Comparison of ENCODE assay signal across 1 cellular context in genomic region chr20:3858689-3859088, GRCh38.
TF ChIP-seq lines count a peak whose summit lies in the region.

No MANE protein-coding gene starts in this region.

TF ChIP-seq in HepG2, 621 proteins besides CTCF, POLR2A, EP300 and RAD21:
- TF ChIP-seq CEBPG (CRISPR knock-in tag; IDR thresholded peaks at IDR 0.05) (peak; percentile 51; the same call in 1 of the 2 replicates), SMAD1 (CRISPR knock-in tag; IDR thresholded peaks at IDR 0.05; ENCODE audit: borderline replicate concordance, low read depth) (no peak), HOXA5 (CRISPR knock-in tag; IDR thresholded peaks at IDR 0.05) (no peak), ZNF317 (CRISPR knock-in tag; IDR thresholded peaks at IDR 0.05) (no peak), CEBPB (IDR thresholded peaks at IDR 0.05; ENCODE audit: borderline replicate concordance, low read depth, low read length) (peak; percentile 51; the same call in 1 of the 2 replicates), ZFP62 (CRISPR knock-in tag; IDR thresholded peaks at IDR 0.05) (no peak), HDAC6 (IDR thresholded peaks at IDR 0.05; ENCODE audit: low read depth, low read length) (no peak), ARID5B (CRISPR knock-in tag; IDR thresholded peaks at IDR 0.05) (0 out of 2 replicates have a peak, but pooled peaks have one; percentile 12), TERF1 (CRISPR knock-in tag; IDR thresholded peaks at IDR 0.05) (no peak), PITX1 (CRISPR knock-in tag; IDR thresholded peaks at IDR 0.05) (0 out of 2 replicates have a peak, but pooled peaks have one; percentile 27), MXD4 (CRISPR knock-in tag; IDR thresholded peaks at IDR 0.05) (no peak), SSRP1 (CRISPR knock-in tag; IDR thresholded peaks at IDR 0.05) (no peak), RFX1 (IDR thresholded peaks at IDR 0.05) (no peak), ZBTB33 (CRISPR knock-in tag; IDR thresholded peaks at IDR 0.05) (peak; percentile 46; the same call in 1 of the 2 replicates), ZNF572 (CRISPR knock-in tag; IDR thresholded peaks at IDR 0.05) (no peak), KAT8 (CRISPR knock-in tag; IDR thresholded peaks at IDR 0.05) (no peak), ZNF800 (CRISPR knock-in tag; IDR thresholded peaks at IDR 0.05) (no peak), ZNF468 (CRISPR knock-in tag; IDR thresholded peaks at IDR 0.05) (no peak), HNF4A (CRISPR knock-in tag; IDR thresholded peaks at IDR 0.05) (peak; percentile 63)
- TF ChIP-seq, protein P1, sequence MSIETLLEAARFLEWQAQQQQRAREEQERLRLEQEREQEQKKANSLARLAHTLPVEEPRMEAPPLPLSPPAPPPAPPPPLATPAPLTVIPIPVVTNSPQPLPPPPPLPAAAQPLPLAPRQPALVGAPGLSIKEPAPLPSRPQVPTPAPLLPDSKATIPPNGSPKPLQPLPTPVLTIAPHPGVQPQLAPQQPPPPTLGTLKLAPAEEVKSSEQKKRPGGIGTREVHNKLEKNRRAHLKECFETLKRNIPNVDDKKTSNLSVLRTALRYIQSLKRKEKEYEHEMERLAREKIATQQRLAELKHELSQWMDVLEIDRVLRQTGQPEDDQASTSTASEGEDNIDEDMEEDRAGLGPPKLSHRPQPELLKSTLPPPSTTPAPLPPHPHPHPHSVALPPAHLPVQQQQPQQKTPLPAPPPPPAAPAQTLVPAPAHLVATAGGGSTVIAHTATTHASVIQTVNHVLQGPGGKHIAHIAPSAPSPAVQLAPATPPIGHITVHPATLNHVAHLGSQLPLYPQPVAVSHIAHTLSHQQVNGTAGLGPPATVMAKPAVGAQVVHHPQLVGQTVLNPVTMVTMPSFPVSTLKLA (IDR thresholded peaks at IDR 0.05): no peak
- TF ChIP-seq, protein P2, sequence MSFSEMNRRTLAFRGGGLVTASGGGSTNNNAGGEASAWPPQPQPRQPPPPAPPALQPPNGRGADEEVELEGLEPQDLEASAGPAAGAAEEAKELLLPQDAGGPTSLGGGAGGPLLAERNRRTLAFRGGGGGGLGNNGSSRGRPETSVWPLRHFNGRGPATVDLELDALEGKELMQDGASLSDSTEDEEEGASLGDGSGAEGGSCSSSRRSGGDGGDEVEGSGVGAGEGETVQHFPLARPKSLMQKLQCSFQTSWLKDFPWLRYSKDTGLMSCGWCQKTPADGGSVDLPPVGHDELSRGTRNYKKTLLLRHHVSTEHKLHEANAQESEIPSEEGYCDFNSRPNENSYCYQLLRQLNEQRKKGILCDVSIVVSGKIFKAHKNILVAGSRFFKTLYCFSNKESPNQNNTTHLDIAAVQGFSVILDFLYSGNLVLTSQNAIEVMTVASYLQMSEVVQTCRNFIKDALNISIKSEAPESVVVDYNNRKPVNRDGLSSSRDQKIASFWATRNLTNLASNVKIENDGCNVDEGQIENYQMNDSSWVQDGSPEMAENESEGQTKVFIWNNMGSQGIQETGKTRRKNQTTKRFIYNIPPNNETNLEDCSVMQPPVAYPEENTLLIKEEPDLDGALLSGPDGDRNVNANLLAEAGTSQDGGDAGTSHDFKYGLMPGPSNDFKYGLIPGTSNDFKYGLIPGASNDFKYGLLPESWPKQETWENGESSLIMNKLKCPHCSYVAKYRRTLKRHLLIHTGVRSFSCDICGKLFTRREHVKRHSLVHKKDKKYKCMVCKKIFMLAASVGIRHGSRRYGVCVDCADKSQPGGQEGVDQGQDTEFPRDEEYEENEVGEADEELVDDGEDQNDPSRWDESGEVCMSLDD (CRISPR knock-in tag; IDR thresholded peaks at IDR 0.05; ENCODE audit: borderline replicate concordance): no peak
- TF ChIP-seq, protein P3, sequence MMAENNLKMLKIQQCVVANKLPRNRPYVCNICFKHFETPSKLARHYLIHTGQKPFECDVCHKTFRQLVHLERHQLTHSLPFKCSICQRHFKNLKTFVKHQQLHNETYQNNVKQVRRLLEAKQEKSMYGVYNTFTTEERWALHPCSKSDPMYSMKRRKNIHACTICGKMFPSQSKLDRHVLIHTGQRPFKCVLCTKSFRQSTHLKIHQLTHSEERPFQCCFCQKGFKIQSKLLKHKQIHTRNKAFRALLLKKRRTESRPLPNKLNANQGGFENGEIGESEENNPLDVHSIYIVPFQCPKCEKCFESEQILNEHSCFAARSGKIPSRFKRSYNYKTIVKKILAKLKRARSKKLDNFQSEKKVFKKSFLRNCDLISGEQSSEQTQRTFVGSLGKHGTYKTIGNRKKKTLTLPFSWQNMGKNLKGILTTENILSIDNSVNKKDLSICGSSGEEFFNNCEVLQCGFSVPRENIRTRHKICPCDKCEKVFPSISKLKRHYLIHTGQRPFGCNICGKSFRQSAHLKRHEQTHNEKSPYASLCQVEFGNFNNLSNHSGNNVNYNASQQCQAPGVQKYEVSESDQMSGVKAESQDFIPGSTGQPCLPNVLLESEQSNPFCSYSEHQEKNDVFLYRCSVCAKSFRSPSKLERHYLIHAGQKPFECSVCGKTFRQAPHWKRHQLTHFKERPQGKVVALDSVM (CRISPR knock-in tag; IDR thresholded peaks at IDR 0.05): peak; percentile 96
- TF ChIP-seq, protein P4, sequence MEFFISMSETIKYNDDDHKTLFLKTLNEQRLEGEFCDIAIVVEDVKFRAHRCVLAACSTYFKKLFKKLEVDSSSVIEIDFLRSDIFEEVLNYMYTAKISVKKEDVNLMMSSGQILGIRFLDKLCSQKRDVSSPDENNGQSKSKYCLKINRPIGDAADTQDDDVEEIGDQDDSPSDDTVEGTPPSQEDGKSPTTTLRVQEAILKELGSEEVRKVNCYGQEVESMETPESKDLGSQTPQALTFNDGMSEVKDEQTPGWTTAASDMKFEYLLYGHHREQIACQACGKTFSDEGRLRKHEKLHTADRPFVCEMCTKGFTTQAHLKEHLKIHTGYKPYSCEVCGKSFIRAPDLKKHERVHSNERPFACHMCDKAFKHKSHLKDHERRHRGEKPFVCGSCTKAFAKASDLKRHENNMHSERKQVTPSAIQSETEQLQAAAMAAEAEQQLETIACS (CRISPR knock-in tag; IDR thresholded peaks at IDR 0.05): no peak
